ENCODE assay signal across 8 cellular contexts in the genomic region with DNA sequence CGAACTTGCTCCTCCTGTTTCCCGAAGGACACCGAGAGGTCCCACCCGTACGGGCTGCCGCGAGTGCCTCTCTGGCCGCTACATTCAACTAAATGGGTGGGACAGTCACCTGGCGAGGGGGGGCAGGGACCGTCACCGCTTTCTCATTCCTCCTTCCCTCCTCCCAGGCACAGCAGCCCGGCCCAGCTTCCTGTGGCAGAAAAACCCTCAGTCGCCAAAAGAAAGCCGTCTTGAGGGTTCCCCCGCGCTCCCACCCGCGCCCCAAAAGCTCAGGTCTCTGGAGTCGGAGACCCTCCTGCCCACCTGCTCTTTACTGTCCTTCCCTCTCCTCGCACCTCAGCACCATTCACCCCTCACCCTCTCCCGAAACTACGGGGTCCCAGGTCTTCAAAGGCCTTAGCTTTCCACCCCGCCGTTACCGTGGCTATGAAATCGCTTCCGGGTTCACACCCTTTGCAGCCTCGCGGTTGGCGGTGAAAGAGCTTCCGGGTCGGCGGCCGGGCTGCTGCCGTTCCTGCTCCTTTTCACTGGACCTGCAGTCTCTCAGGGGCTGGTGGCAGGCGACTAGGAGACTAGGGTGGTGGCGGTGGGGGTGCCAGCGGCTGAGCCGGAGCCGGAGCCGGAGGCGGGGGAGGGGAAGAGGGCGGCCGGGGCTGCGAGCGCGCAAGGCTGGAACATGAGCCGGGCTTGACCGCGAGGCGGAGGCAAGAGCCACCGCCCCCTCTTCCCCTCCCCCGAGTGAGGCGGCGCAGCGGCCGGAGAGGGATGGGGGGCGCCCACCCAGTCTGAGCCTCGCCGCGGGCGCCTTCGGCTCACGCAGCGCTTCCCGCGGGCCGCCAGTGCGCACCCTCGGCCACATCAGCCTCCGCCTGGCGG. TPM values are rescaled to one million over a fixed set of nuclear protein-coding genes. Genes with fewer than 3 reads are reported as not detected.
A peak's percentile ranks its signal among the peaks of the same experiment; 100 is the strongest.
DNase-seq lines count a peak whose midpoint lies in the region; ATAC-seq, FAIRE-seq and TF ChIP-seq lines count a peak whose summit lies in the region.

A gene with protein sequence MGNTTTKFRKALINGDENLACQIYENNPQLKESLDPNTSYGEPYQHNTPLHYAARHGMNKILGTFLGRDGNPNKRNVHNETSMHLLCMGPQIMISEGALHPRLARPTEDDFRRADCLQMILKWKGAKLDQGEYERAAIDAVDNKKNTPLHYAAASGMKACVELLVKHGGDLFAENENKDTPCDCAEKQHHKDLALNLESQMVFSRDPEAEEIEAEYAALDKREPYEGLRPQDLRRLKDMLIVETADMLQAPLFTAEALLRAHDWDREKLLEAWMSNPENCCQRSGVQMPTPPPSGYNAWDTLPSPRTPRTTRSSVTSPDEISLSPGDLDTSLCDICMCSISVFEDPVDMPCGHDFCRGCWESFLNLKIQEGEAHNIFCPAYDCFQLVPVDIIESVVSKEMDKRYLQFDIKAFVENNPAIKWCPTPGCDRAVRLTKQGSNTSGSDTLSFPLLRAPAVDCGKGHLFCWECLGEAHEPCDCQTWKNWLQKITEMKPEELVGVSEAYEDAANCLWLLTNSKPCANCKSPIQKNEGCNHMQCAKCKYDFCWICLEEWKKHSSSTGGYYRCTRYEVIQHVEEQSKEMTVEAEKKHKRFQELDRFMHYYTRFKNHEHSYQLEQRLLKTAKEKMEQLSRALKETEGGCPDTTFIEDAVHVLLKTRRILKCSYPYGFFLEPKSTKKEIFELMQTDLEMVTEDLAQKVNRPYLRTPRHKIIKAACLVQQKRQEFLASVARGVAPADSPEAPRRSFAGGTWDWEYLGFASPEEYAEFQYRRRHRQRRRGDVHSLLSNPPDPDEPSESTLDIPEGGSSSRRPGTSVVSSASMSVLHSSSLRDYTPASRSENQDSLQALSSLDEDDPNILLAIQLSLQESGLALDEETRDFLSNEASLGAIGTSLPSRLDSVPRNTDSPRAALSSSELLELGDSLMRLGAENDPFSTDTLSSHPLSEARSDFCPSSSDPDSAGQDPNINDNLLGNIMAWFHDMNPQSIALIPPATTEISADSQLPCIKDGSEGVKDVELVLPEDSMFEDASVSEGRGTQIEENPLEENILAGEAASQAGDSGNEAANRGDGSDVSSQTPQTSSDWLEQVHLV (plus strand): TSS at position 488 of the 876 bp plus-strand sequence. CDS start 49,005 bp downstream, outside the sequence.
A gene (minus strand): TSS at position 428 of the 876 bp plus-strand sequence. CDS start 3,779 bp downstream, outside the sequence.

- H2BK5ac ChIP-seq in H1 (ENCODE audit: low read depth, low read length) (peak within 1 kb of the TSS; percentile 87), mesendoderm (ENCODE audit: low read length) (peak within 1 kb of the TSS; percentile 93)

- H2AK5ac ChIP-seq in H1 (ENCODE audit: low read depth, low read length) (no peak within 1 kb of the TSS), mesendoderm (ENCODE audit: low read length) (no peak within 1 kb of the TSS)

- peak within 1 kb of the TSS; percentile 86 for H2AFZ ChIP-seq in H1 (ENCODE audit: low read length)

- H3K18ac ChIP-seq in H1 (ENCODE audit: extremely low read depth, low read length) (peak within 1 kb of the TSS; percentile 91), mesendoderm (ENCODE audit: low read length) (peak within 1 kb of the TSS; percentile 85)

- no peak within 1 kb of the TSS for H2BK20ac ChIP-seq in H1 (ENCODE audit: low read length)

- H3K36me3 ChIP-seq in H1 (ENCODE audit: control insufficient read depth in 2 of 4, insufficient read depth in 4 of 4, low read length in 3 of 4) (peaks cover 0 to 11% (median 3%) of the 10 kb centered on the region in 4 experiments; a peak in 2 of 8 replicates), mesendoderm (ENCODE audit: control insufficient read depth, insufficient read depth, low read length) (no peaks in the 10 kb centered on the region)

- TF ChIP-seq CTCF in H1 (IDR thresholded peaks at IDR 0.05; ENCODE audit: control extremely low read depth in 1 of 3, insufficient read depth in 1 of 3, low read depth in 1 of 3, low read length in 3 of 3): peak in 2 of 3 experiments; percentile 0 to 2; a peak in 2 of 4 replicates

- 1% methylated on average over 38 of the region's 72 CpGs; no CpG with 5 or more reads in 1 of the 2 experiments for WGBS in H1 (ENCODE audit: extremely low coverage in 1 of 2, insufficient coverage in 1 of 2, insufficient read length in 1 of 2, insufficient replicate concordance in 2 of 2, low coverage in 1 of 2, low lambda C conversion rate in 2 of 2, missing lambda C conversion rate in 1 of 2), 2 experiments
- WGBS in mesendoderm (ENCODE audit: extremely low coverage, insufficient coverage, low lambda C conversion rate): no CpG with 5 or more reads among the region's 72 CpGs

- CTCF ChIA-PET in H1 (lab: Charles Lee; ENCODE audit: partially characterized antibody): interaction anchor here (0.9 to 2.0 kb wide), 11 partner anchors 10 to 366 kb away, joined by 3 to 9 read pairs (median 4); a partner anchor contains a TSS

- H2BK120ac ChIP-seq in H1 (replicated peaks; ENCODE audit: low read depth, low read length) (no peak within 1 kb of the TSS), mesendoderm (ENCODE audit: low read depth, low read length) (peak within 1 kb of the TSS; percentile 50)

- H3K4ac ChIP-seq in H1 (replicated peaks; ENCODE audit: insufficient read length, low read depth, low read length) (peak within 1 kb of the TSS; percentile 81), mesendoderm (ENCODE audit: low read depth, low read length) (peak within 1 kb of the TSS; percentile 56)

- TF ChIP-seq EP300 in H1 (IDR thresholded peaks at IDR 0.05; ENCODE audit: borderline replicate concordance in 1 of 2, low read depth in 2 of 2, low read length in 2 of 2): no peak; a peak in 1 of 3 replicates

- H2BK15ac ChIP-seq in H1 (ENCODE audit: low read length): no peak within 1 kb of the TSS
- no peak within 1 kb of the TSS for H2BK15ac ChIP-seq in mesendoderm (replicated peaks; ENCODE audit: low read depth)

- peak; percentile 85 for DNase-seq in COR-L47 (lab: John Stamatoyannopoulos, UW)
- peak; percentile 82 for DNase-seq in HT1080 (ENCODE audit: low read depth)
- peak; percentile 97 for DNase-seq in NOMO-1 treated with DMSO at 0.1 percent for 48 hours (lab: John Stamatoyannopoulos, UW; ENCODE audit: unreplicated experiment)
- DNase-seq in activated CD8-positive, alpha-beta memory T cell treated with anti-CD3 and anti-CD28 coated beads for 48 hours (ENCODE audit: low read depth in 2 of 3, low spot score in 2 of 3): peak; percentile 66 to 71 (median 70)
- DNase-seq in H1 (ENCODE audit: low read depth in 1 of 2, low spot score in 2 of 2): peak; percentile 58 to 92
- peak; percentile 96 for DNase-seq in mesendoderm
- DNase-seq in stimulated activated CD8-positive, alpha-beta memory T cell treated with anti-CD3 and anti-CD28 coated beads, Interleukin-15, amount 100 ng/mL, for 4 hours (ENCODE audit: low read depth in 2 of 2): peak; percentile 69 to 74

- TF ChIP-seq RAD21 in H1 (IDR thresholded peaks at IDR 0.05 in 1 of 2, conservative IDR thresholded peaks at IDR 0.05 in 1 of 2; ENCODE audit: low read depth in 2 of 2, low read length in 2 of 2): peak in 1 of 2 experiments; percentile 1; a peak in 2 of 4 replicates

- H3K14ac ChIP-seq in H1 (ENCODE audit: insufficient read length): no peak within 1 kb of the TSS

- H3K27ac ChIP-seq in H1 (ENCODE audit: low read depth, low read length): peak within 1 kb of the TSS; percentile 89
- H3K27ac ChIP-seq in mesendoderm (ENCODE audit: low read depth, low read length): peak within 1 kb of the TSS; percentile 98

- H4K20me1 ChIP-seq in H1 (replicated peaks in 1 of 2; ENCODE audit: control insufficient read depth in 1 of 2, insufficient read depth in 2 of 2, low read length in 2 of 2): peaks cover 0 to 5% of the 10 kb centered on the region in 2 experiments

- H3K23me2 ChIP-seq in H1 (ENCODE audit: low read depth, low read length): peaks cover 11% of the 10 kb centered on the region; the same call in 1 of the 2 replicates

- no peaks in the 10 kb centered on the region for H3K27me3 ChIP-seq in H1 (replicated peaks in 1 of 4; ENCODE audit: control insufficient read depth in 3 of 4, extremely low read depth in 1 of 4, insufficient read depth in 3 of 4, low read length in 3 of 4)
- H3K27me3 ChIP-seq in mesendoderm (ENCODE audit: insufficient read depth, low read length, poor library complexity): no peaks in the 10 kb centered on the region

- peak within 1 kb of the TSS; percentile 74 to 84 for H3K4me2 ChIP-seq in H1 (ENCODE audit: insufficient read depth in 1 of 2, low read depth in 2 of 2, low read length in 2 of 2)
- peak within 1 kb of the TSS; percentile 91 for H3K4me2 ChIP-seq in mesendoderm (ENCODE audit: low read length)

- H3K79me1 ChIP-seq in H1 (ENCODE audit: low read depth, low read length): peaks cover 2% of the 10 kb centered on the region; the same call in 1 of the 2 replicates
- H3K79me1 ChIP-seq in mesendoderm (ENCODE audit: low read length): peaks cover 11% of the 10 kb centered on the region

- H3K9ac ChIP-seq in H1 (replicated peaks in 1 of 4; ENCODE audit: extremely low read depth in 1 of 4, low read depth in 3 of 4, low read length in 3 of 4) (peak within 1 kb of the TSS; percentile 81 to 92 (median 86)), mesendoderm (ENCODE audit: low read length) (peak within 1 kb of the TSS; percentile 89)

- H4K91ac ChIP-seq in H1 (replicated peaks; ENCODE audit: insufficient read length, low read length): peak within 1 kb of the TSS; percentile 97

- H3K56ac ChIP-seq in H1 (replicated peaks; ENCODE audit: insufficient read length, low read depth, low read length) (peak within 1 kb of the TSS; percentile 40), mesendoderm (ENCODE audit: low read length) (peak within 1 kb of the TSS; percentile 98)

- peak within 1 kb of the TSS; percentile 91; the same call in 1 of the 2 replicates for H2BK12ac ChIP-seq in H1 (ENCODE audit: low read depth, low read length)

- TF ChIP-seq POLR2A in H1 (IDR thresholded peaks at IDR 0.05; ENCODE audit: control extremely low read depth in 1 of 2, low read depth in 2 of 2, low read length in 2 of 2): peak; percentile 57 to 61; a peak in 2 of 3 replicates

- ATAC-seq in GM21360 (IDR thresholded peaks at IDR 0.05; ENCODE audit: unreplicated experiment): peak; percentile 66

- peak within 1 kb of the TSS; percentile 94 for H4K5ac ChIP-seq in H1 (ENCODE audit: insufficient read length, low read depth, low read length)
- no peak within 1 kb of the TSS for H4K5ac ChIP-seq in mesendoderm (ENCODE audit: low read length)

- H4K8ac ChIP-seq in H1 (ENCODE audit: extremely low read depth, insufficient read depth, low read length): peak within 1 kb of the TSS; percentile 98
- no peak within 1 kb of the TSS for H4K8ac ChIP-seq in mesendoderm (ENCODE audit: low read depth, low read length)

- peaks cover 0 to 5% (median 1%) of the 10 kb centered on the region in 4 experiments; a peak in 5 of 7 replicates for H3K4me1 ChIP-seq in H1 (replicated peaks in 1 of 4; ENCODE audit: control insufficient read depth in 3 of 4, insufficient read depth in 4 of 4, low read length in 3 of 4)
- H3K4me1 ChIP-seq in mesendoderm (ENCODE audit: control insufficient read depth, low read depth, low read length): peaks cover 7% of the 10 kb centered on the region

- POLR2A ChIA-PET in H1 (lab: Charles Lee; ENCODE audit: partially characterized antibody): interaction anchor here (0.6 to 2.3 kb wide), 25 partner anchors 8 to 283 kb away, joined by 3 to 12 read pairs (median 3); a partner anchor contains a TSS

- H3K9me3 ChIP-seq in H1 (ENCODE audit: insufficient read depth in 2 of 2, low read depth in 1 of 2, low read length in 1 of 2): no peaks in the 10 kb centered on the region

- H3K4me3 ChIP-seq in H1 (ENCODE audit: extremely low read depth in 1 of 4, insufficient read depth in 2 of 4, low read depth in 3 of 4, low read length in 4 of 4) (peak within 1 kb of the TSS; percentile 87 to 97 (median 93)), mesendoderm (ENCODE audit: low read length) (peak within 1 kb of the TSS; percentile 92)

- H3K23ac ChIP-seq in H1 (ENCODE audit: insufficient read length) (no peak within 1 kb of the TSS), mesendoderm (ENCODE audit: low read length) (peak within 1 kb of the TSS; percentile 48)

- H3K79me2 ChIP-seq in H1 (ENCODE audit: control insufficient read depth in 1 of 2, insufficient read depth in 2 of 2, low read length in 2 of 2): peaks cover 4 to 60% of the 10 kb centered on the region in 2 experiments; a peak in 3 of 4 replicates
- peaks cover 25% of the 10 kb centered on the region for H3K79me2 ChIP-seq in mesendoderm (ENCODE audit: control insufficient read depth, insufficient read depth, low read length)

- no peak for FAIRE-seq in H1 (lab: Jason Lieb, UNC)

RNA-seq across cellular contexts. Expression of the first gene that starts in this region (rescaled TPM):
- 20.4 and 26.8 TPM in 2 replicates for total RNA-seq in HT1080 (2014; rRNA removed; shearing (Covaris generic))
- polyA plus RNA-seq in HT1080 (2015; cell fraction: cytosol; rRNA removed): 19.1 and 30.2 TPM in 2 replicates
- polyA plus RNA-seq in HT1080 (2015; cell fraction: nucleus; rRNA removed): 42.1 and 42.5 TPM in 2 replicates
- 43.0 and 43.8 TPM in 2 replicates for total RNA-seq in H1 (2021; fragmentation: NEBNext Ultra II Directional; extraction: Animal tissue kit (Norgen Biotek cat#: 25700))
- polyA plus RNA-seq in H1 (2011; rRNA removed): 12.5 and 19.2 TPM in 2 replicates
- polyA plus RNA-seq in H1 (2011; cell fraction: cytosol; rRNA removed): 18.9 TPM
- polyA plus RNA-seq in H1 (2011; cell fraction: nucleus; rRNA removed): 40.3 TPM
- 16.4 to 27.3 TPM (median 20.0 TPM) in 4 replicates for polyA plus RNA-seq in H1 (2012, experiment 1 of 2)
- 1.6 TPM for polyA plus RNA-seq in H1 (2012, experiment 2 of 2)
- 28.8 TPM for polyA plus RNA-seq in H1 (2013, experiment 1 of 2)
- 29.1 TPM for polyA plus RNA-seq in H1 (2013, experiment 2 of 2)
- polyA minus RNA-seq in H1 (2011; rRNA and poly(A)+ RNA removed): 58.3 and 67.9 TPM in 2 replicates
- polyA minus RNA-seq in H1 (2011; cell fraction: cytosol; rRNA and poly(A)+ RNA removed): 19.7 TPM
- polyA minus RNA-seq in H1 (2011; cell fraction: nucleus; rRNA and poly(A)+ RNA removed): 60.1 TPM
- 25.6 TPM for polyA plus RNA-seq in mesendoderm (2013, experiment 1 of 2)
- 23.9 TPM for polyA plus RNA-seq in mesendoderm (2013, experiment 2 of 2)

RNA-seq across cellular contexts. Expression of the second gene that starts in this region (rescaled TPM):
- 32.0 and 33.7 TPM in 2 replicates for total RNA-seq in HT1080 (2014; rRNA removed; shearing (Covaris generic))
- 32.0 and 35.9 TPM in 2 replicates for polyA plus RNA-seq in HT1080 (2015; cell fraction: cytosol; rRNA removed)
- 76.3 and 78.0 TPM in 2 replicates for polyA plus RNA-seq in HT1080 (2015; cell fraction: nucleus; rRNA removed)
- total RNA-seq in H1 (2021; fragmentation: NEBNext Ultra II Directional; extraction: Animal tissue kit (Norgen Biotek cat#: 25700)): 28.7 and 28.8 TPM in 2 replicates
- 11.9 and 14.3 TPM in 2 replicates for polyA plus RNA-seq in H1 (2011; rRNA removed)
- polyA plus RNA-seq in H1 (2011; cell fraction: cytosol; rRNA removed): 22.4 TPM
- polyA plus RNA-seq in H1 (2011; cell fraction: nucleus; rRNA removed): 21.5 TPM
- polyA plus RNA-seq in H1 (2012, experiment 1 of 2): 16.2 to 27.6 TPM (median 19.6 TPM) in 4 replicates
- polyA plus RNA-seq in H1 (2012, experiment 2 of 2): 2.3 TPM
- polyA plus RNA-seq in H1 (2013, experiment 1 of 2): 24.6 TPM
- 23.0 TPM for polyA plus RNA-seq in H1 (2013, experiment 2 of 2)
- polyA minus RNA-seq in H1 (2011; rRNA and poly(A)+ RNA removed): 39.0 and 60.6 TPM in 2 replicates
- 12.4 TPM for polyA minus RNA-seq in H1 (2011; cell fraction: cytosol; rRNA and poly(A)+ RNA removed)
- 76.0 TPM for polyA minus RNA-seq in H1 (2011; cell fraction: nucleus; rRNA and poly(A)+ RNA removed)
- 25.2 TPM for polyA plus RNA-seq in mesendoderm (2013, experiment 1 of 2)
- 24.1 TPM for polyA plus RNA-seq in mesendoderm (2013, experiment 2 of 2)

Comparison
In these comparisons a context has a peak if more than half of its experiments do, and no peak if none do; other contexts are left out.
1. Peak in every context shown above with its lines: DNase-seq, ATAC-seq, H3K4me3 ChIP-seq and H3K27ac ChIP-seq.